9 cellular contexts compared by ENCODE assay signal in the genomic region with DNA sequence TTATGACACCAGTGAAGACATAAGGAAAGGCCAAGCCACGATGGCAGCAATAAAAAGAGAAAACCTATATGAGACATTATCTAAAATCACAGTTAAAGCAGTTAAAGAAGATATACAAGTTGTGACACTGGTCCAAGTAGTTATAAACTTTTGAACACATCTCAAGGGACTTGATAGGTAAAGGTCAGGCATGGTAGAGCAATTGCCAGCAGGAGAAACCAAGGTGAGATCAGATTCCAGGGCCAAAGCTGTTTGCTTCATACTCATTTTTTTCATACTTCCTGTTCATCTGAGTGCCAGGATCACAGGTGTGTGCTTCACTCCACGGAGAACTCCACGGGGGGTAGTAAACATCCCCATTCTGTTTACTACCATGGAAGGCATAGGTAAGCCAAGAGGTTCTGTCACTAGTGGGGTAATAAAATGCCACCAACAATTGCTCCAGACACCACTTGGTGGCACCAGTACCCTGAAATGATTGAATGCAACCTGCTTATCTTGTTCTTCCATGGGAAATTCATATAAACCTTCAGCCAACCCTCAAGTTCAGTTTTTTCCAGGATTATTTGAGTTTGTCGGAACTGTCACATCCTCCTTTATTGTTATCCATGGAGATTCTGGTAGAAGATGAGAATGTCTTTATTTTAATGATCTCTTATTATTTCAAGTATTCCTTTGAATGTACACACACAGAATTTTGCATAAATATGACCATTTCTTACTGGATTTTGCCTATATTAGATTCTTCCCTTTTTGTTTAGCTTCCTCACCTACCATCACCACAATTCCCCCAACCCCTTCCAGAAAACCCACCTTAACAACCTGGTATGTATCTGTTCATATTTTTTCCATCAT. TPM values are rescaled to one million over a fixed set of nuclear protein-coding genes. Genes with fewer than 3 reads are reported as not detected.
DNase-seq lines count a peak whose midpoint lies in the region; ATAC-seq, FAIRE-seq and TF ChIP-seq lines count a peak whose summit lies in the region.
"Had no signal": no experiment of that assay in that cellular context is flagged by ENCODE, and none has a peak within 500 bp of the region (broad histone marks: within the 10 kb centered on the region; RNA-seq: fewer than 3 reads in every experiment).

No MANE protein-coding gene starts in this region.

- H3K9me3 Mint-ChIP-seq in HFFc6, result peaks cover 19% of the 10 kb centered on the region
- H3K9me3 Mint-ChIP-seq: stimulated activated naive B cell treated with anti-CD40 and anti-IgM and Interleukin-4, amounts not matched to agents 10 μg/mL and 1 μg/mL and 100 μg/mL, for 72 hours had no signal

- no peak overlapping the region for H3K4me3 Mint-ChIP-seq in HFFc6
- H3K4me3 Mint-ChIP-seq: stimulated activated naive B cell treated with anti-CD40 and anti-IgM and Interleukin-4, amounts not matched to agents 10 μg/mL and 1 μg/mL and 100 μg/mL, for 72 hours had no signal

- H3K27me3 Mint-ChIP-seq in HFFc6 (ENCODE audit: insufficient read depth), result no peaks in the 10 kb centered on the region

- DNase-seq in D721Med (ENCODE audit: insufficient read length, low spot score) (no peak), HFFc6 (no peak), NCI-H526 (lab: John Stamatoyannopoulos, UW) (peak; percentile 62 to 67), choroid plexus epithelial cell (ENCODE audit: low read depth) (peak; percentile 60), middle frontal gyrus (ENCODE audit: extremely low spot score, low spot score) (peak; percentile 55)
- DNase-seq in activated T-cell treated with anti-CD3 and anti-CD28 coated beads, Interleukin-2, amount 50 U/mL, for 1 hour, result no peak
- no peak for DNase-seq in stimulated activated CD4-positive, alpha-beta T cell treated with anti-CD3 and anti-CD28 coated beads, Interleukin-4, amount 100 ng/mL, for 1 hour
- DNase-seq: stimulated activated naive B cell treated with anti-CD40 and anti-IgM and Interleukin-4, amounts not matched to agents 10 μg/mL and 1 μg/mL and 100 μg/mL, for 72 hours had no signal

- H3K27ac Mint-ChIP-seq in HFFc6, result no peak overlapping the region
- H3K27ac Mint-ChIP-seq: stimulated activated naive B cell treated with anti-CD40 and anti-IgM and Interleukin-4, amounts not matched to agents 10 μg/mL and 1 μg/mL and 100 μg/mL, for 72 hours had no signal

- H3K4me1 Mint-ChIP-seq in HFFc6 (ENCODE audit: low read depth), result no peaks in the 10 kb centered on the region
- H3K4me1 Mint-ChIP-seq: stimulated activated naive B cell treated with anti-CD40 and anti-IgM and Interleukin-4, amounts not matched to agents 10 μg/mL and 1 μg/mL and 100 μg/mL, for 72 hours had no signal

- no peak for FAIRE-seq in D721Med (lab: Jason Lieb, UNC)

- ATAC-seq in HG03039 (IDR thresholded peaks at IDR 0.05; ENCODE audit: unreplicated experiment), result no peak

- no peaks in the 10 kb centered on the region for H3K36me3 Mint-ChIP-seq in HFFc6 (ENCODE audit: low read depth)
- H3K36me3 Mint-ChIP-seq: stimulated activated naive B cell treated with anti-CD40 and anti-IgM and Interleukin-4, amounts not matched to agents 10 μg/mL and 1 μg/mL and 100 μg/mL, for 72 hours had no signal

- H3K4me3 ChIP-seq in choroid plexus epithelial cell (ENCODE audit: low read depth, low read length), result no peak overlapping the region

- TF ChIP-seq CTCF in D721Med (IDR thresholded peaks at IDR 0.05; ENCODE audit: insufficient read depth, missing control alignments) (peak; percentile 84), HFFc6 (IDR thresholded peaks at IDR 0.05) (peak; percentile 35; the same call in 1 of the 2 replicates), choroid plexus epithelial cell (conservative IDR thresholded peaks at IDR 0.05; ENCODE audit: low read depth, low read length) (peak; percentile 60)

RNA-seq across cellular contexts. Expression of a gene that starts 59.2 kb away (rescaled TPM):
- total RNA-seq in HFFc6 (2021; fragmentation: NEBNext Ultra II Directional; extraction: Animal tissue kit (Norgen Biotek cat#: 25700)), result not detected

Comparison
In these comparisons a context has a peak if more than half of its experiments do, and no peak if none do; other contexts are left out.
1. DNase-seq: peak in NCI-H526 (2 of 2), choroid plexus epithelial cell (single experiment) and middle frontal gyrus (single experiment); none in D721Med (single experiment), HFFc6 (single experiment), activated T-cell treated with anti-CD3 and anti-CD28 coated beads, Interleukin-2, amount 50 U/mL, for 1 hour (single experiment) and stimulated activated CD4-positive, alpha-beta T cell treated with anti-CD3 and anti-CD28 coated beads, Interleukin-4, amount 100 ng/mL, for 1 hour (single experiment).
2. Peak in every context shown above with its lines, with median percentiles within 50 percentile points of each other: CTCF ChIP-seq.